1 cellular context compared by ENCODE assay signal in the genomic region with DNA sequence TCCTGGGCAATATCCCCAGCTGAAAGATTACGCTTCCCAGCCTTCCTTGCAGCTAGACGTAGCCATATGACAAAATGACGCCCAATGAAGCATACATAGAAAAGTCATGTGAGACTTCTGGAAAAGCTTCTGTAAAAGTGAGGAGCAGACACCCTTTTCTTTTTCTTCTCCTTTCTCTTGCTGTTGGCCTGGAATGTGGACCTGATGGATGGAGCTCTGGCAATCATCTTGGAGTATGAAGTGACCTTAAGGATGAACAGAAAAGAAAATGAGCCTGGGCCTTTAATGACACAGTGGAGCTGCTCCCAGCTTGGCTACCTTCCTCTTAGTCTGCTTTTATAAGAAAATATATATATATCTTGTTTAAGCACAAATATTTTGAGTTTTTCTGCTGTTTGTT.
TF ChIP-seq lines count a peak whose summit lies in the region.

No MANE protein-coding gene starts in this region.

TF ChIP-seq in IMR-90, 13 proteins besides CTCF, POLR2A, EP300 and RAD21:
- TF ChIP-seq CEBPB (IDR thresholded peaks at IDR 0.05; ENCODE audit: low read depth, low read length) (no peak), CHD1 (IDR thresholded peaks at IDR 0.05; ENCODE audit: low read depth, low read length) (no peak), FOS (IDR thresholded peaks at IDR 0.05; ENCODE audit: low read depth, low read length) (no peak), BHLHE40 (IDR thresholded peaks at IDR 0.05; ENCODE audit: low read depth, low read length) (no peak), RFX5 (IDR thresholded peaks at IDR 0.05; ENCODE audit: low read depth, low read length) (no peak), SMC3 (IDR thresholded peaks at IDR 0.05; ENCODE audit: low read depth, low read length) (no peak), NFE2L2 (IDR thresholded peaks at IDR 0.05; ENCODE audit: low read depth, low read length) (no peak)
- TF ChIP-seq, protein P1, sequence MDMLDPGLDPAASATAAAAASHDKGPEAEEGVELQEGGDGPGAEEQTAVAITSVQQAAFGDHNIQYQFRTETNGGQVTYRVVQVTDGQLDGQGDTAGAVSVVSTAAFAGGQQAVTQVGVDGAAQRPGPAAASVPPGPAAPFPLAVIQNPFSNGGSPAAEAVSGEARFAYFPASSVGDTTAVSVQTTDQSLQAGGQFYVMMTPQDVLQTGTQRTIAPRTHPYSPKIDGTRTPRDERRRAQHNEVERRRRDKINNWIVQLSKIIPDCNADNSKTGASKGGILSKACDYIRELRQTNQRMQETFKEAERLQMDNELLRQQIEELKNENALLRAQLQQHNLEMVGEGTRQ (IDR thresholded peaks at IDR 0.05; ENCODE audit: low read depth, low read length): no peak
